ENCODE assay signal across 8 cellular contexts in genomic region chr10:89373916-89374711, GRCh38. TPM values are rescaled to one million over a fixed set of nuclear protein-coding genes. Genes with fewer than 3 reads are reported as not detected.
DNase-seq lines count a peak whose midpoint lies in the region; ATAC-seq and TF ChIP-seq lines count a peak whose summit lies in the region.

No MANE protein-coding gene starts in this region.

- peak overlapping the region; percentile 77 for H3K27ac ChIP-seq in AG04450 (ENCODE audit: low read depth, low read length)
- H3K27ac ChIP-seq in muscle layer of duodenum (ENCODE audit: low read length) = peak overlapping the region; percentile 48

- H3K4me3 ChIP-seq in AG04450 (ENCODE audit: low read depth, low read length) (no peak overlapping the region), epithelial cell of proximal tubule (ENCODE audit: low read depth, low read length) (no peak overlapping the region), muscle layer of duodenum (ENCODE audit: low read depth in 1 of 2, low read length in 2 of 2) (peak overlapping the region; percentile 2 to 27)

- no peak for DNase-seq in AG04450 (ENCODE audit: low read depth, low spot score)
- DNase-seq in NCI-H774 (lab: John Stamatoyannopoulos, UW) = peak; percentile 59
- peak; percentile 96 for DNase-seq in epithelial cell of proximal tubule (ENCODE audit: low read depth)
- DNase-seq in DMS114 treated with DMSO at 0.1 percent for 48 hours (lab: John Stamatoyannopoulos, UW; ENCODE audit: unreplicated experiment) = no peak
- DNase-seq in stimulated activated CD4-positive, alpha-beta T cell treated with anti-CD3 and anti-CD28 coated beads, Interleukin-2, amount 100 ng/mL, for 24 hours = no peak

- CTCF ChIA-PET in AG04450 (lab: Charles Lee) = interaction anchor here (0.9 kb wide), 1 partner anchor 12 kb away, joined by 3 read pairs; no protein-coding TSS in a partner anchor

- H3K27me3 ChIP-seq in AG04450 (ENCODE audit: control insufficient read depth, insufficient read depth, low read length) (no peaks in the 10 kb centered on the region), muscle layer of duodenum (ENCODE audit: low read depth, low read length) (no peaks in the 10 kb centered on the region)

- ATAC-seq in GM21447 (IDR thresholded peaks at IDR 0.05; ENCODE audit: unreplicated experiment) (no peak), HG03175 (IDR thresholded peaks at IDR 0.05; ENCODE audit: unreplicated experiment) (no peak)

- POLR2A ChIA-PET in AG04450 (lab: Yijun Ruan, JAX) = interaction anchor here (1.1 to 1.3 kb wide), 3 partner anchors 19 to 91 kb away, joined by 3 to 9 read pairs (median 4); partner anchors contain the start of gene IFIT1

- no peaks in the 10 kb centered on the region for H3K9me3 ChIP-seq in AG04450 (ENCODE audit: control insufficient read depth, insufficient read depth, low read length)
- H3K9me3 ChIP-seq in muscle layer of duodenum (ENCODE audit: control insufficient read depth in 1 of 2, low read length in 2 of 2) = no peaks in the 10 kb centered on the region

- peaks cover 11 to 23% of the 10 kb centered on the region in 2 donors for H3K4me1 ChIP-seq in muscle layer of duodenum (ENCODE audit: control insufficient read depth in 1 of 2, insufficient read depth in 2 of 2, low read length in 2 of 2)

- no peaks in the 10 kb centered on the region for H3K36me3 ChIP-seq in muscle layer of duodenum (ENCODE audit: control insufficient read depth in 1 of 2, insufficient read depth in 2 of 2, low read length in 2 of 2)

- TF ChIP-seq CTCF in AG04450 (IDR thresholded peaks at IDR 0.05; ENCODE audit: low read depth, low read length) (no peak), epithelial cell of proximal tubule (conservative IDR thresholded peaks at IDR 0.05; ENCODE audit: low read depth, low read length) (no peak)

RNA-seq across cellular contexts. Expression of gene IFIT1B, which starts 3.7 kb away (rescaled TPM):
- not detected in 2 replicates for polyA plus RNA-seq in AG04450 (2011; rRNA removed)
- not detected in 2 replicates for polyA minus RNA-seq in AG04450 (2011; rRNA and poly(A)+ RNA removed)
- total RNA-seq in epithelial cell of proximal tubule = 0.36 TPM in 1 of 2 replicates, not detected in the other

RNA-seq across cellular contexts. Expression of gene IFIT1, which starts 18.3 kb away (rescaled TPM):
- polyA plus RNA-seq in AG04450 (2011; rRNA removed) = 24.3 and 32.8 TPM in 2 replicates
- 8.0 and 13.1 TPM in 2 replicates for polyA minus RNA-seq in AG04450 (2011; rRNA and poly(A)+ RNA removed)
- total RNA-seq in epithelial cell of proximal tubule = 2.0 and 3.4 TPM in 2 replicates

RNA-seq across cellular contexts. Expression of gene IFIT5, which starts 40.3 kb away (rescaled TPM):
- polyA plus RNA-seq in AG04450 (2011; rRNA removed) = 11.2 and 14.9 TPM in 2 replicates
- polyA minus RNA-seq in AG04450 (2011; rRNA and poly(A)+ RNA removed) = 7.9 and 12.5 TPM in 2 replicates
- total RNA-seq in epithelial cell of proximal tubule = 9.6 and 11.6 TPM in 2 replicates

RNA-seq across cellular contexts. Expression of gene IFIT3, which starts 46.3 kb away (rescaled TPM):
- polyA plus RNA-seq in AG04450 (2011; rRNA removed) = 6.3 and 8.7 TPM in 2 replicates
- 3.0 and 5.1 TPM in 2 replicates for polyA minus RNA-seq in AG04450 (2011; rRNA and poly(A)+ RNA removed)
- 5.3 and 10.5 TPM in 2 replicates for total RNA-seq in epithelial cell of proximal tubule

Comparison
In these comparisons a context has a peak if more than half of its experiments do, and no peak if none do; other contexts are left out.
1. DNase-seq: peak in NCI-H774 (single experiment) and epithelial cell of proximal tubule (single experiment); none in AG04450 (single experiment), DMS114 treated with DMSO at 0.1 percent for 48 hours (single experiment) and stimulated activated CD4-positive, alpha-beta T cell treated with anti-CD3 and anti-CD28 coated beads, Interleukin-2, amount 100 ng/mL, for 24 hours (0 of 2).
2. H3K4me3 ChIP-seq: peak in muscle layer of duodenum (2 of 2); none in AG04450 (single experiment) and epithelial cell of proximal tubule (single experiment).